17 cellular contexts compared by ENCODE assay signal in the genomic region with DNA sequence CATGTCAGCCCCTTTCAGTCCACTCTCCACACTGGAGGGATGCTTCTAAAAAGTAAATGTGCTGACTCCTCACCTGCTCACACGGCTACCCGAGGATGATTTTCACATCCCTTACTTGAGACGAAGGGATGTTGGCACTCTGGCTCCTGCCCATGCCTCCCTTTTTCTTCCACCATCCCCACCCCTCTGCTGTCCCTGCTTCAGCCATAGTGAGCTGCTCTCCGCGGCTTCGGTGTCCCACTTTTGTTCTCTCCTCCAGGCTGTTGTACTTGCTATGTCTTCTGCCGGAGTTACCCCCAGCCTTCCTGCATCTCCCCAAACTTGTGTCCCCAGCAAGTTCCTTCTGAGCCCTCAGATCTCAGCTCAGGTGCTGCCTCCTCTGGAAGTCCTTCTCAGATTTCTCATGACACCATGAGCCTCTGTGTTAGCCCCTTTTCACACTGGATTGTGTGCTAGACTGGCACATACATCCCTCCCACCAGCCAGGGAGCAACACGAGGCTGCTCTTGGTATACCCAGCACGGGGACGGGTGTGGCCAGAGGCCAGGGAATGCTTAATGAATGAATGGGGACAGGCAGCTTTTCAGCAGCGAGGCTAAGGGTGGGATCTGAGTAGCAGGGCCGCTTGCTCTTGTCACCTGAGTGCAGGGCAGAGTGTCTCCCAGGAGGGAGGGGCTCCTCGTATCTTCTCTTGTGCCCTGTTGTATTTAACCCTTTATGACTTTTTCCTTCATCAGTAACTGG. TPM values are rescaled to one million over a fixed set of nuclear protein-coding genes. Genes with fewer than 3 reads are reported as not detected.
DNase-seq lines count a peak whose midpoint lies in the region; ATAC-seq and TF ChIP-seq lines count a peak whose summit lies in the region.
"Had no signal": no experiment of that assay in that cellular context is flagged by ENCODE, and none has a peak within 500 bp of the region (broad histone marks: within the 10 kb centered on the region; RNA-seq: fewer than 3 reads in every experiment).

No MANE protein-coding gene starts in this region.

- H3K27ac ChIP-seq in gastroesophageal sphincter (peak overlapping the region; percentile 40 to 89 (median 88)), muscle layer of colon (ENCODE audit: low read depth, low read length) (peak overlapping the region; percentile 76), thyroid gland (peak overlapping the region; percentile 90 to 93 (median 91))
- H3K27ac ChIP-seq: HL-60, lower lobe of right lung had no signal

- no peak for TF ChIP-seq EP300 in gastroesophageal sphincter (IDR thresholded peaks at IDR 0.05)

- H3K27me3 ChIP-seq in gastroesophageal sphincter (no peaks in the 10 kb centered on the region), muscle layer of colon (ENCODE audit: control insufficient read depth in 1 of 2, insufficient read depth in 2 of 2, low read length in 2 of 2) (no peaks in the 10 kb centered on the region), thyroid gland (no peaks in the 10 kb centered on the region)
- H3K27me3 ChIP-seq: breast epithelium, hepatocyte had no signal

- TF ChIP-seq POLR2A in gastroesophageal sphincter (IDR thresholded peaks at IDR 0.05), result no peak
- no peak for TF ChIP-seq POLR2A in thyroid gland (IDR thresholded peaks at IDR 0.05)

- ATAC-seq in gastroesophageal sphincter, result no peak
- ATAC-seq: stimulated activated memory B cell treated with anti-CD40 and anti-IgM and Interleukin-4, amounts not matched to agents 10 μg/mL and 1 μg/mL and 100 μg/mL, for 72 hours had no signal

- peak; percentile 20 for DNase-seq in NCI-H1694 treated with DMSO at 0.1 percent for 48 hours (lab: John Stamatoyannopoulos, UW)
- peak; percentile 53 to 61 for DNase-seq in thyroid gland
- DNase-seq in activated CD4-positive, alpha-beta T cell treated with anti-CD3 and anti-CD28 coated beads for 1 hour, result no peak
- DNase-seq in activated naive CD4-positive, alpha-beta T cell treated with Interleukin-2 at 50 U/mL for 16 hours, result no peak
- no peak for DNase-seq in GM10266 (ENCODE audit: extremely low spot score)
- DNase-seq: HCEC 1CT; lower lobe of right lung; NCI-H2029 treated with DMSO at 0.1 percent for 48 hours; NK-92 treated with Interleukin-12 subunit alpha and Interleukin-12 subunit beta, amount 100 ng/mL, for 24 hours; SIG-M5; stimulated activated CD4-positive, alpha-beta T cell treated with anti-CD3 and anti-CD28 coated beads, Interleukin-2, amount 100 ng/mL, for 48 hours had no signal

- H3K4me1 ChIP-seq in gastroesophageal sphincter (peaks cover 4 to 51% (median 7%) of the 10 kb centered on the region in 3 donors), muscle layer of colon (ENCODE audit: insufficient read depth, low read length) (peaks cover 28% of the 10 kb centered on the region), thyroid gland (peaks cover 21 to 24% of the 10 kb centered on the region in 2 donors)
- H3K4me1 ChIP-seq: breast epithelium had no signal

- H3K9me3 ChIP-seq in gastroesophageal sphincter (no peaks in the 10 kb centered on the region), muscle layer of colon (ENCODE audit: low read length) (no peaks in the 10 kb centered on the region), thyroid gland (no peaks in the 10 kb centered on the region)
- H3K9me3 ChIP-seq: breast epithelium, lower lobe of right lung had no signal

- peak overlapping the region; percentile 23 to 51 for H3K4me3 ChIP-seq in gastroesophageal sphincter
- peak overlapping the region in 1 of 2 donors; percentile 63 for H3K4me3 ChIP-seq in muscle layer of colon (ENCODE audit: low read depth in 1 of 2, low read length in 2 of 2)
- peak overlapping the region in 1 of 3 donors; percentile 43 for H3K4me3 ChIP-seq in thyroid gland (replicated peaks in 1 of 3)
- H3K4me3 ChIP-seq: hepatocyte had no signal

- H3K9ac ChIP-seq in muscle layer of colon (ENCODE audit: low read length), result peak overlapping the region; percentile 47

- TF ChIP-seq CTCF in gastroesophageal sphincter (IDR thresholded peaks at IDR 0.05) (no peak), thyroid gland (IDR thresholded peaks at IDR 0.05) (no peak), GM10266 (IDR thresholded peaks at IDR 0.05; ENCODE audit: control insufficient read depth, insufficient read depth, low read depth, missing control alignments) (no peak)

- intact Hi-C loops in thyroid gland (cut with DNase I), result no loop called here

- WGBS in gastroesophageal sphincter (ENCODE audit: low coverage in 1 of 2), 2 donors, result 38 to 39% methylated on average over 8 to 10 of the region's 13 CpGs
- WGBS in thyroid gland, 2 donors, result 46 to 65% methylated on average over 11 to 13 of the region's 13 CpGs

- no peaks in the 10 kb centered on the region for H3K36me3 ChIP-seq in gastroesophageal sphincter
- no peaks in the 10 kb centered on the region for H3K36me3 ChIP-seq in muscle layer of colon (ENCODE audit: insufficient read depth, low read length)
- H3K36me3 ChIP-seq in thyroid gland, result no peaks in the 10 kb centered on the region
- H3K36me3 ChIP-seq: breast epithelium, lower lobe of right lung had no signal

RNA-seq across cellular contexts. Expression of a gene that starts 1.3 kb away (rescaled TPM):
- total RNA-seq in gastroesophageal sphincter (10 to 100 TPM in 3 of 4 donors, 1 to 10 TPM in 1; 4.4 to 40.5 (median 10.9) TPM), thyroid gland (10 to 100 TPM; 27.1 to 93.0 (median 70.5) TPM)

Comparison
In these comparisons a context has a peak if more than half of its experiments do, and no peak if none do; other contexts are left out.
1. DNase-seq: peak in NCI-H1694 treated with DMSO at 0.1 percent for 48 hours (single experiment) and thyroid gland (2 of 2); none in activated CD4-positive, alpha-beta T cell treated with anti-CD3 and anti-CD28 coated beads for 1 hour (single experiment), activated naive CD4-positive, alpha-beta T cell treated with Interleukin-2 at 50 U/mL for 16 hours (single experiment) and GM10266 (single experiment).
2. Peak in every context shown above with its lines, with median percentiles within 50 percentile points of each other: H3K27ac ChIP-seq.